1 cellular context compared by ENCODE assay signal in genomic region chr14:23140389-23140788, GRCh38.
TF ChIP-seq lines count a peak whose summit lies in the region.

No MANE protein-coding gene starts in this region.

TF ChIP-seq in HEK293T, 16 proteins besides CTCF, POLR2A, EP300 and RAD21:
- TF ChIP-seq HDGF (IDR thresholded peaks at IDR 0.05; ENCODE audit: borderline replicate concordance), result no peak
TF ChIP-seq in HEK293T: peak in this region for 0.
